8 cellular contexts compared by ENCODE assay signal in the genomic region with DNA sequence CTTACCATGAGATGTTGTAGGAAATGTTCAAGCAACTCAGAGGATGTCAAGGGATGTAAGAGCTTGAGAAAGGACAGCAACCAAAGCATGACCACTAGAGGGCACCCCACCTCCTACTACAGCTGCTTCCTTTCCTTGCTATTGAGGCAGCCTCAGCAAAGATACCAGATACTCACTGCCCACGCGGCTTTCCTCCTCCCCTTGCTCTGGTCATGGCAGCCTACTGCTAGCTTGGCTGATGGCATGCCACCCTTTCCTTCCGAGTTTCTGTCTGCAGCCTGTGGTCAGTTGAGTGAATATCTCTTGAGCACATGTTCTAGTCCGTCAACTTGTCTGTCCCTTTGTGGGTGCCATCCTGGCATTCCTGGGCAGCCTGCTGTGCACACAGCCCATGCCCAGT. TPM values are rescaled to one million over a fixed set of nuclear protein-coding genes. Genes with fewer than 3 reads are reported as not detected.
A peak's percentile ranks its signal among the peaks of the same experiment; 100 is the strongest.
DNase-seq lines count a peak whose midpoint lies in the region; ATAC-seq and TF ChIP-seq lines count a peak whose summit lies in the region.

No MANE protein-coding gene starts in this region.

- H3K27me3 Mint-ChIP-seq in activated T-cell treated with anti-CD3 and anti-CD28 coated beads, Interleukin-2, amount 50 U/mL, for 4 hours (ENCODE audit: low read depth): no peaks in the 10 kb centered on the region
- H3K27me3 Mint-ChIP-seq in natural killer cell treated with Interleukin-12 subunit alpha and Interleukin-12 subunit beta and Interleukin-15 and Interleukin-18, amount 100 ng/mL, for 72 hours: no peaks in the 10 kb centered on the region
- no peaks in the 10 kb centered on the region for H3K27me3 Mint-ChIP-seq in stimulated activated naive B cell treated with anti-CD40 and anti-IgM and Interleukin-4, amounts not matched to agents 10 μg/mL and 1 μg/mL and 100 μg/mL, for 72 hours

- H3K36me3 Mint-ChIP-seq in activated T-cell treated with anti-CD3 and anti-CD28 coated beads, Interleukin-2, amount 50 U/mL, for 4 hours (ENCODE audit: insufficient read depth): peaks cover 29% of the 10 kb centered on the region
- H3K36me3 Mint-ChIP-seq in natural killer cell treated with Interleukin-12 subunit alpha and Interleukin-12 subunit beta and Interleukin-15 and Interleukin-18, amount 100 ng/mL, for 72 hours: peaks cover 15% of the 10 kb centered on the region
- peaks cover 24 to 42% of the 10 kb centered on the region in 2 donors for H3K36me3 Mint-ChIP-seq in stimulated activated naive B cell treated with anti-CD40 and anti-IgM and Interleukin-4, amounts not matched to agents 10 μg/mL and 1 μg/mL and 100 μg/mL, for 72 hours

- no peaks in the 10 kb centered on the region for H3K27me3 ChIP-seq in Peyer's patch

- H3K4me1 Mint-ChIP-seq in activated T-cell treated with anti-CD3 and anti-CD28 coated beads, Interleukin-2, amount 50 U/mL, for 4 hours (ENCODE audit: low read depth): peaks cover 40% of the 10 kb centered on the region
- peaks cover 19 to 53% of the 10 kb centered on the region in 2 donors for H3K4me1 Mint-ChIP-seq in natural killer cell treated with Interleukin-12 subunit alpha and Interleukin-12 subunit beta and Interleukin-15 and Interleukin-18, amount 100 ng/mL, for 72 hours (ENCODE audit: low read depth in 2 of 2)
- H3K4me1 Mint-ChIP-seq in stimulated activated naive B cell treated with anti-CD40 and anti-IgM and Interleukin-4, amounts not matched to agents 10 μg/mL and 1 μg/mL and 100 μg/mL, for 72 hours: peaks cover 11 to 12% of the 10 kb centered on the region in 2 donors

- H3K4me3 Mint-ChIP-seq in activated T-cell treated with anti-CD3 and anti-CD28 coated beads, Interleukin-2, amount 50 U/mL, for 4 hours: no peak overlapping the region
- peak overlapping the region; percentile 47 for H3K4me3 Mint-ChIP-seq in natural killer cell treated with Interleukin-12 subunit alpha and Interleukin-12 subunit beta and Interleukin-15 and Interleukin-18, amount 100 ng/mL, for 72 hours
- H3K4me3 Mint-ChIP-seq in stimulated activated naive B cell treated with anti-CD40 and anti-IgM and Interleukin-4, amounts not matched to agents 10 μg/mL and 1 μg/mL and 100 μg/mL, for 72 hours: no peak overlapping the region

- TF ChIP-seq CTCF in GM12801 (IDR thresholded peaks at IDR 0.05; ENCODE audit: extremely low read depth, insufficient read length) (peak; percentile 70), Peyer's patch (IDR thresholded peaks at IDR 0.05) (peak; percentile 82 to 95 (median 91))

- no peaks in the 10 kb centered on the region for H3K9me3 Mint-ChIP-seq in activated T-cell treated with anti-CD3 and anti-CD28 coated beads, Interleukin-2, amount 50 U/mL, for 4 hours
- no peaks in the 10 kb centered on the region for H3K9me3 Mint-ChIP-seq in natural killer cell treated with Interleukin-12 subunit alpha and Interleukin-12 subunit beta and Interleukin-15 and Interleukin-18, amount 100 ng/mL, for 72 hours
- no peaks in the 10 kb centered on the region for H3K9me3 Mint-ChIP-seq in stimulated activated naive B cell treated with anti-CD40 and anti-IgM and Interleukin-4, amounts not matched to agents 10 μg/mL and 1 μg/mL and 100 μg/mL, for 72 hours

- peak overlapping the region in 1 of 4 donors; percentile 14 for H3K27ac ChIP-seq in Peyer's patch

- DNase-seq in LHCN-M2 (ENCODE audit: low read depth) (peak; percentile 88), Peyer's patch (peak; percentile 76 to 97 (median 91)), fibroblast of gingiva (ENCODE audit: low read depth) (peak; percentile 85)
- DNase-seq in activated T-cell treated with anti-CD3 and anti-CD28 coated beads, Interleukin-2, amount 50 U/mL, for 4 hours: peak; percentile 86
- peak; percentile 88 for DNase-seq in natural killer cell treated with Interleukin-12 subunit alpha and Interleukin-12 subunit beta and Interleukin-15 and Interleukin-18, amount 100 ng/mL, for 72 hours (ENCODE audit: low spot score)
- DNase-seq in stimulated activated naive B cell treated with anti-CD40 and anti-IgM and Interleukin-4, amounts not matched to agents 10 μg/mL and 1 μg/mL and 100 μg/mL, for 72 hours: peak; percentile 66

- peaks cover 0 to 35% (median 0%) of the 10 kb centered on the region in 3 donors for H3K36me3 ChIP-seq in Peyer's patch

- no peaks in the 10 kb centered on the region for H3K9me3 ChIP-seq in Peyer's patch

- peak; percentile 55 to 57 for ATAC-seq in activated T-cell treated with anti-CD3 and anti-CD28 coated beads, Interleukin-2, amount 50 U/mL, for 4 hours
- peak; percentile 83 to 86 for ATAC-seq in natural killer cell treated with Interleukin-12 subunit alpha and Interleukin-12 subunit beta and Interleukin-15 and Interleukin-18, amount 100 ng/mL, for 72 hours
- ATAC-seq in stimulated activated naive B cell treated with anti-CD40 and anti-IgM and Interleukin-4, amounts not matched to agents 10 μg/mL and 1 μg/mL and 100 μg/mL, for 72 hours (replicated peaks): peak; percentile 95
- ATAC-seq in GM21423 (IDR thresholded peaks at IDR 0.05; ENCODE audit: unreplicated experiment): no peak

- no peak for TF ChIP-seq POLR2A in Peyer's patch (IDR thresholded peaks at IDR 0.05)

- H3K4me1 ChIP-seq in Peyer's patch: no peaks in the 10 kb centered on the region

- H3K4me3 ChIP-seq in Peyer's patch: no peak overlapping the region

- peak overlapping the region; percentile 48 to 56 for H3K27ac Mint-ChIP-seq in natural killer cell treated with Interleukin-12 subunit alpha and Interleukin-12 subunit beta and Interleukin-15 and Interleukin-18, amount 100 ng/mL, for 72 hours
- H3K27ac Mint-ChIP-seq in stimulated activated naive B cell treated with anti-CD40 and anti-IgM and Interleukin-4, amounts not matched to agents 10 μg/mL and 1 μg/mL and 100 μg/mL, for 72 hours: peak overlapping the region; percentile 28

RNA-seq across cellular contexts. Expression of a gene that starts 4.4 kb away (rescaled TPM):
- total RNA-seq in LHCN-M2 (2014; rRNA removed) (not detected in 2 replicates), Peyer's patch (1 to 10 TPM in 3 of 4 donors, not detected in 1; 1.7 to 3.6 (median 2.5) TPM)
- polyA plus RNA-seq in LHCN-M2 (2012): 0.22 TPM
- total RNA-seq in activated T-cell treated with anti-CD3 and anti-CD28 coated beads, Interleukin-2, amount 50 U/mL, for 4 hours: 1 to 10 TPM; 1.4 to 2.6 (median 1.6) TPM
- total RNA-seq in natural killer cell treated with Interleukin-12 subunit alpha and Interleukin-12 subunit beta and Interleukin-15 and Interleukin-18, amount 100 ng/mL, for 72 hours: 1 to 10 TPM; 4.0 to 5.3 TPM

RNA-seq across cellular contexts. Expression of a gene that starts 52.5 kb away (rescaled TPM):
- total RNA-seq in LHCN-M2 (2014; rRNA removed): not detected in 2 replicates
- not detected for polyA plus RNA-seq in LHCN-M2 (2012)
- total RNA-seq in Peyer's patch: 1 to 10 TPM; 2.1 to 7.4 (median 3.7) TPM
- not detected for total RNA-seq in activated T-cell treated with anti-CD3 and anti-CD28 coated beads, Interleukin-2, amount 50 U/mL, for 4 hours
- not detected for total RNA-seq in natural killer cell treated with Interleukin-12 subunit alpha and Interleukin-12 subunit beta and Interleukin-15 and Interleukin-18, amount 100 ng/mL, for 72 hours

RNA-seq across cellular contexts. Expression of a gene that starts 56.8 kb away (rescaled TPM):
- total RNA-seq in LHCN-M2 (2014; rRNA removed): 5.7 and 10.8 TPM in 2 replicates
- 8.6 TPM for polyA plus RNA-seq in LHCN-M2 (2012)
- total RNA-seq in Peyer's patch: 10 to 100 TPM; 35.8 to 51.2 (median 43.8) TPM
- total RNA-seq in activated T-cell treated with anti-CD3 and anti-CD28 coated beads, Interleukin-2, amount 50 U/mL, for 4 hours: 1 to 10 TPM; 9.3 to 9.9 (median 9.8) TPM
- total RNA-seq in natural killer cell treated with Interleukin-12 subunit alpha and Interleukin-12 subunit beta and Interleukin-15 and Interleukin-18, amount 100 ng/mL, for 72 hours: 10 to 100 TPM; 14.6 to 30.3 TPM
